Comparison of ENCODE assay signal across 23 cellular contexts in the genomic region with DNA sequence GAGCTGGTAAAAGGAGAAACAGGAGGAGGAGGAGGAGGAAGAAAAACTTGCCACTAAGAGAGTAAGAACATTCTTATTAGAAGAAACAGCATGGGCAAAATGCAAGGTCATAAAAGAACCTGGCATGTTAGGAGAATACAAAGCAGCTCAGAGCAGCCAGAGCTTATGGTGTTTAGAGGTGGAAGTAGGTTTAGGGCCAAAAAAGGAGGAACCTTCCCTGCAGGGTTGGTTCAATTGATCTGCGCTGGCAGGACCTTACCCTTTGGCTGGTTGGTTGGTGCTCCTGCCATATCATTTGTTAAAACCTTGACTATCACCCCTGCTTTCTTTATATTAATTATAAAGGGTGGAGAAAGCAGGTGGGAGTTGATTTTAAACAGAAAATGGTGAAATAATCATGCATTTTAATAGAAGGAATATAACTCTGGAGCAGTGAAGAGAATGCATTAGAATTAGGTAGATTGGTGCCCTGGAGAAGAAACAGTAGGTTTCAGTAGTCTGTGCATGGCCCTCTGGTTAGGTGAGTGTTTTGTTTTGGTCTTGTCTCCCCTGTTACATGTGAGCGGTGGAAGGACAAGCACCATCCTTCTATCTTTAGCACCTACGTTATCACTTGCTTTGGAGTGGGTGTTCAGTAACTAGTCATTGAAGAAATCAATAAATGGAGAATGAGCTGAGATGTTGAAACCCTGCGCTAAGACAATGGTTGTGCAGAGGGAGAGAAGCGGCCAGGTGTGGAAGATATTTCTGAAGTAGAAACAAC.
"Had no signal": no experiment of that assay in that cellular context is flagged by ENCODE, and none has a peak within 500 bp of the region (broad histone marks: within the 10 kb centered on the region; RNA-seq: fewer than 3 reads in every experiment).

No MANE protein-coding gene starts in this region.

- H3K4me3 ChIP-seq: cardiac muscle cell, K562, SK-N-MC had no signal

- FAIRE-seq: K562 had no signal

- H3K27me3 ChIP-seq: brain microvascular endothelial cell, cardiac muscle cell had no signal

- H3K36me3 ChIP-seq: brain microvascular endothelial cell, cardiac muscle cell, WERI-Rb-1 had no signal

- DNase-seq: activated CD4-positive, alpha-beta memory T cell treated with anti-CD3 and anti-CD28 coated beads, Interleukin-2, amount 10 ng/mL, durations not matched to agents 7 days and 5 days; activated CD4-positive, alpha-beta T cell treated with anti-CD3 and anti-CD28 coated beads for 36 hours; activated CD4-positive, alpha-beta T cell treated with anti-CD3 and anti-CD28 coated beads, Interleukin-2, amount 50 U/mL, for 1 hour; activated gamma-delta T cell treated with Interleukin-2 at 50 U/mL for 16 hours; activated naive CD4-positive, alpha-beta T cell treated with anti-CD3 and anti-CD28 coated beads, Interleukin-2, amount 10 ng/mL, durations not matched to agents 7 days and 5 days; activated naive CD8-positive, alpha-beta T cell treated with anti-CD3 and anti-CD28 coated beads for 36 hours; activated T-cell treated with anti-CD3 and anti-CD28 coated beads, Interleukin-2, amount 50 U/mL, for 72 hours; brain microvascular endothelial cell; Karpas-422; MM.1S; NCI-H1105; NCI-H1930; NCI-H345; NCI-H510A; NCI-H526 treated with DMSO at 0.1 percent for 48 hours; NCI-H82; T-cell; T-helper 2 cell; T1000; WERI-Rb-1 had no signal

- H3K27ac ChIP-seq: brain microvascular endothelial cell, cardiac muscle cell, SK-N-MC, WERI-Rb-1 had no signal

- ATAC-seq: activated CD4-positive, alpha-beta T cell treated with anti-CD3 and anti-CD28 coated beads for 36 hours; activated T-cell treated with anti-CD3 and anti-CD28 coated beads, Interleukin-2, amount 50 U/mL, for 72 hours; K562; T-cell had no signal
